8 cellular contexts compared by ENCODE assay signal in genomic region chr1:113811888-113812660, GRCh38. TPM values are rescaled to one million over a fixed set of nuclear protein-coding genes. Genes with fewer than 3 reads are reported as not detected.
DNase-seq lines count a peak whose midpoint lies in the region; ATAC-seq and TF ChIP-seq lines count a peak whose summit lies in the region.

TSS of gene RSBN1 (minus strand) at chr1:113812476. CDS start at chr1:113812412, 64 bp downstream.

- POLR2A ChIA-PET in activated CD4-positive, alpha-beta T cell treated with anti-CD3 and anti-CD28 coated beads, Interleukin-2, amount 10 ng/mL, durations not matched to agents 7 days and 5 days (lab: Charles Lee) = interaction anchor here (0.7 to 1.0 kb wide), 4 partner anchors 51 to 280 kb away, joined by 3 to 7 read pairs (median 4); partner anchors contain the start of gene HIPK1

- H3K27ac ChIP-seq in BLaER1 treated with 17β-estradiol and CSF1 and Interleukin-3, amounts not matched to agents 10 nM and 100 nM = peak within 1 kb of the TSS; percentile 90 to 97 (median 93)
- H3K27ac ChIP-seq in coronary artery = peak within 1 kb of the TSS; percentile 98 to 99

- peaks cover 0 to 44% (median 26%) of the 10 kb centered on the region in 11 experiments; a peak in 14 of 22 replicates for H4K20me1 ChIP-seq in BLaER1 treated with 17β-estradiol and CSF1 and Interleukin-3, amounts not matched to agents 10 nM and 100 nM

- H3K36me3 Mint-ChIP-seq in activated CD4-positive, alpha-beta T cell treated with anti-CD3 and anti-CD28 coated beads, Interleukin-2, amount 10 ng/mL, durations not matched to agents 7 days and 5 days (ENCODE audit: low read depth) = peaks cover 38% of the 10 kb centered on the region

- H3K4me2 ChIP-seq in BLaER1 treated with 17β-estradiol and CSF1 and Interleukin-3, amounts not matched to agents 10 nM and 100 nM = peak within 1 kb of the TSS; percentile 78 to 96 (median 88)

- peak within 1 kb of the TSS; percentile 96 for H3K4me3 Mint-ChIP-seq in activated CD4-positive, alpha-beta T cell treated with anti-CD3 and anti-CD28 coated beads, Interleukin-2, amount 10 ng/mL, durations not matched to agents 7 days and 5 days

- peaks cover 32% of the 10 kb centered on the region for H3K4me1 Mint-ChIP-seq in activated CD4-positive, alpha-beta T cell treated with anti-CD3 and anti-CD28 coated beads, Interleukin-2, amount 10 ng/mL, durations not matched to agents 7 days and 5 days

- H3K36me3 ChIP-seq in BLaER1 treated with 17β-estradiol and CSF1 and Interleukin-3, amounts not matched to agents 10 nM and 100 nM = peaks cover 0 to 37% (median 22%) of the 10 kb centered on the region in 11 experiments; a peak in 18 of 22 replicates

- H3K9ac ChIP-seq in BLaER1 treated with 17β-estradiol and CSF1 and Interleukin-3, amounts not matched to agents 10 nM and 100 nM = peak within 1 kb of the TSS; percentile 92 to 98 (median 95)

- DNase-seq in NCI-H69 (lab: John Stamatoyannopoulos, UW) = peak; percentile 98
- DNase-seq in activated CD4-positive, alpha-beta T cell treated with anti-CD3 and anti-CD28 coated beads, Interleukin-2, amount 10 ng/mL, durations not matched to agents 7 days and 5 days = peak; percentile 99
- DNase-seq in coronary artery (ENCODE audit: low spot score) = peak; percentile 99
- DNase-seq in left kidney (ENCODE audit: low read depth, low spot score) = peak; percentile 100
- DNase-seq in stimulated activated CD4-positive, alpha-beta T cell treated with anti-CD3 and anti-CD28 coated beads, Interleukin-2, amount 100 ng/mL, for 24 hours = peak; percentile 97 to 98

- H3K27ac Mint-ChIP-seq in activated CD4-positive, alpha-beta T cell treated with anti-CD3 and anti-CD28 coated beads, Interleukin-2, amount 10 ng/mL, durations not matched to agents 7 days and 5 days = peak within 1 kb of the TSS; percentile 95

- peak; percentile 97 for ATAC-seq in GM19328 (IDR thresholded peaks at IDR 0.05; ENCODE audit: unreplicated experiment)
- ATAC-seq in HG03520 (IDR thresholded peaks at IDR 0.05; ENCODE audit: unreplicated experiment) = peak; percentile 90

- TF ChIP-seq CTCF in coronary artery (IDR thresholded peaks at IDR 0.05) = no peak

- H3K9me3 Mint-ChIP-seq in activated CD4-positive, alpha-beta T cell treated with anti-CD3 and anti-CD28 coated beads, Interleukin-2, amount 10 ng/mL, durations not matched to agents 7 days and 5 days = no peaks in the 10 kb centered on the region

- H3K27me3 Mint-ChIP-seq in activated CD4-positive, alpha-beta T cell treated with anti-CD3 and anti-CD28 coated beads, Interleukin-2, amount 10 ng/mL, durations not matched to agents 7 days and 5 days = no peaks in the 10 kb centered on the region

- peak within 1 kb of the TSS; percentile 86 to 99 (median 94) for H3K4me3 ChIP-seq in BLaER1 treated with 17β-estradiol and CSF1 and Interleukin-3, amounts not matched to agents 10 nM and 100 nM
- peak within 1 kb of the TSS; percentile 92 for H3K4me3 ChIP-seq in coronary artery

- peaks cover 0 to 23% (median 17%) of the 10 kb centered on the region in 11 experiments; a peak in 17 of 22 replicates for H3K9me3 ChIP-seq in BLaER1 treated with 17β-estradiol and CSF1 and Interleukin-3, amounts not matched to agents 10 nM and 100 nM (replicated peaks in 1 of 11)

- H3K27me3 ChIP-seq in BLaER1 treated with 17β-estradiol and CSF1 and Interleukin-3, amounts not matched to agents 10 nM and 100 nM = no peaks in the 10 kb centered on the region

- CTCF ChIA-PET in activated CD4-positive, alpha-beta T cell treated with anti-CD3 and anti-CD28 coated beads, Interleukin-2, amount 10 ng/mL, durations not matched to agents 7 days and 5 days (lab: Charles Lee) = interaction anchor here (0.6 to 1.6 kb wide), 9 partner anchors 14 to 760 kb away, joined by 3 to 7 read pairs (median 3); partner anchors contain the start of gene HIPK1

- H3K4me1 ChIP-seq in BLaER1 treated with 17β-estradiol and CSF1 and Interleukin-3, amounts not matched to agents 10 nM and 100 nM = peaks cover 17 to 27% (median 22%) of the 10 kb centered on the region in 10 experiments

RNA-seq across cellular contexts. Expression of gene RSBN1, which starts in this region (rescaled TPM):
- 10 to 100 TPM; 30.8 to 31.7 TPM for total RNA-seq in activated CD4-positive, alpha-beta T cell treated with anti-CD3 and anti-CD28 coated beads, Interleukin-2, amount 10 ng/mL, durations not matched to agents 7 days and 5 days

Comparison
In these comparisons a context has a peak if more than half of its experiments do, and no peak if none do; other contexts are left out.
1. Peak in every context shown above with its lines: DNase-seq, ATAC-seq, H3K4me3 ChIP-seq and H3K27ac ChIP-seq.